8 cellular contexts compared by ENCODE assay signal in genomic region chr3:31959951-31960792, GRCh38. TPM values are rescaled to one million over a fixed set of nuclear protein-coding genes. Genes with fewer than 3 reads are reported as not detected.
DNase-seq lines count a peak whose midpoint lies in the region; ATAC-seq and TF ChIP-seq lines count a peak whose summit lies in the region.

No MANE protein-coding gene starts in this region.

- peak overlapping the region; percentile 21 for H2BK5ac ChIP-seq in H9 (ENCODE audit: insufficient read length, low read length)

- no peak overlapping the region for H2BK12ac ChIP-seq in H9 (ENCODE audit: insufficient read length, low read depth, low read length)

- peaks cover 39% of the 10 kb centered on the region; the same call in 1 of the 2 replicates for H3K79me2 ChIP-seq in H9 (ENCODE audit: insufficient read depth, low read length)

- DNase-seq in H9 (peak; percentile 41), WTC11 (ENCODE audit: low spot score) (peak; percentile 26), iPS DF 6.9 (ENCODE audit: low read depth, low spot score) (no peak), thoracic aorta (ENCODE audit: low spot score) (no peak), AG08395 (ENCODE audit: low spot score) (no peak)
- DNase-seq in T-helper 2 cell treated with Interferon-gamma antibody and Interleukin-4, amounts not matched to agents 5 μg/mL and 100 μg/mL, for 36 hours (ENCODE audit: low spot score) = no peak

- no peak overlapping the region for H2AFZ ChIP-seq in H9 (ENCODE audit: low read length)

- TF ChIP-seq CTCF in H9 (conservative IDR thresholded peaks at IDR 0.05) = no peak
- TF ChIP-seq CTCF in WTC11 (IDR thresholded peaks at IDR 0.05) = no peak
- TF ChIP-seq CTCF in thoracic aorta (IDR thresholded peaks at IDR 0.05) = no peak

- H3K18ac ChIP-seq in H9 (ENCODE audit: insufficient read length, low read depth, low read length) = peak overlapping the region; percentile 16

- CTCF ChIA-PET in WTC11 (lab: Charles Lee) = interaction anchor here (0.7 to 1.7 kb wide), 7 partner anchors 9 to 69 kb away, joined by 3 to 7 read pairs (median 3); partner anchors contain the start of genes OSBPL10 and ZNF860

- H2BK20ac ChIP-seq in H9 (ENCODE audit: low read depth, low read length, poor library complexity, severe bottlenecking) = no peak overlapping the region

- no peaks in the 10 kb centered on the region for H3K27me3 ChIP-seq in H9 (ENCODE audit: insufficient read depth, low read length)
- H3K27me3 ChIP-seq in iPS DF 6.9 (ENCODE audit: control insufficient read depth, insufficient read depth, low read length) = no peaks in the 10 kb centered on the region; the same call in 1 of the 2 replicates
- H3K27me3 ChIP-seq in thoracic aorta (replicated peaks; ENCODE audit: insufficient read depth) = no peaks in the 10 kb centered on the region

- no CpG with 5 or more reads among the region's 7 CpGs for WGBS in H9 (ENCODE audit: extremely low coverage, insufficient read length, low lambda C conversion rate)
- WGBS in iPS DF 6.9 (ENCODE audit: insufficient coverage, insufficient read length) = no CpG with 5 or more reads among the region's 7 CpGs

- peaks cover 10% of the 10 kb centered on the region for H3K9me3 ChIP-seq in H9 (ENCODE audit: control insufficient read depth, low read depth, low read length)
- H3K9me3 ChIP-seq in iPS DF 6.9 (ENCODE audit: control insufficient read depth, insufficient read depth, low read length) = no peaks in the 10 kb centered on the region
- no peaks in the 10 kb centered on the region for H3K9me3 ChIP-seq in thoracic aorta

- H3K4me1 ChIP-seq in H9 (ENCODE audit: insufficient read depth, low read length) (peaks cover 9% of the 10 kb centered on the region; the same call in 1 of the 2 replicates), iPS DF 6.9 (ENCODE audit: control insufficient read depth, insufficient read depth, low read length) (peaks cover 1% of the 10 kb centered on the region; the same call in 1 of the 2 replicates), thoracic aorta (ENCODE audit: control insufficient read depth in 1 of 2, low read depth in 2 of 2) (peaks cover 24 to 40% of the 10 kb centered on the region in 2 donors)

- H3K4ac ChIP-seq in H9 (ENCODE audit: low read depth, low read length) = no peak overlapping the region

- H3K56ac ChIP-seq in H9 (ENCODE audit: insufficient read length, low read depth, low read length) = no peak overlapping the region

- H4K91ac ChIP-seq in H9 (ENCODE audit: insufficient read length, low read depth, low read length) = no peak overlapping the region

- H3K4me3 Mint-ChIP-seq in H9 (peak overlapping the region; percentile 55 to 79), WTC11 (peak overlapping the region; percentile 75)
- no peak overlapping the region for H3K4me3 Mint-ChIP-seq in T-helper 2 cell treated with Interferon-gamma antibody and Interleukin-4, amounts not matched to agents 5 μg/mL and 100 μg/mL, for 36 hours

- peak overlapping the region; percentile 24; the same call in 1 of the 2 replicates for H3K4me3 ChIP-seq in iPS DF 6.9 (ENCODE audit: low read length)
- peak overlapping the region; percentile 64 for H3K4me3 ChIP-seq in thoracic aorta

- H3K36me3 Mint-ChIP-seq in H9 (ENCODE audit: insufficient read depth in 1 of 3, low read depth in 3 of 3) (peaks cover 16 to 21% (median 17%) of the 10 kb centered on the region in 3 experiments), WTC11 (peaks cover 20% of the 10 kb centered on the region)
- peaks cover 2% of the 10 kb centered on the region for H3K36me3 Mint-ChIP-seq in T-helper 2 cell treated with Interferon-gamma antibody and Interleukin-4, amounts not matched to agents 5 μg/mL and 100 μg/mL, for 36 hours (ENCODE audit: low read depth)

- H3K4me2 ChIP-seq in H9 (ENCODE audit: insufficient read depth, insufficient read length, low read length) = peak overlapping the region; percentile 55

- H3K79me1 ChIP-seq in H9 (ENCODE audit: insufficient read depth, low read depth, low read length, poor library complexity, severe bottlenecking) = no peaks in the 10 kb centered on the region

- H3K23ac ChIP-seq in H9 (ENCODE audit: insufficient read length, low read depth, low read length) = no peak overlapping the region

- ATAC-seq in WTC11 (peak; percentile 74), thoracic aorta (ENCODE audit: insufficient number of reproducible peaks, low FRiP score, low read depth) (peak; percentile 76), GM21447 (IDR thresholded peaks at IDR 0.05; ENCODE audit: unreplicated experiment) (no peak), GM21526 (IDR thresholded peaks at IDR 0.05; ENCODE audit: low FRiP score, unreplicated experiment) (no peak)

- no peaks in the 10 kb centered on the region for H3K27me3 Mint-ChIP-seq in H9 (ENCODE audit: low read depth)
- H3K27me3 Mint-ChIP-seq in WTC11 (ENCODE audit: low read depth) = no peaks in the 10 kb centered on the region
- no peaks in the 10 kb centered on the region for H3K27me3 Mint-ChIP-seq in T-helper 2 cell treated with Interferon-gamma antibody and Interleukin-4, amounts not matched to agents 5 μg/mL and 100 μg/mL, for 36 hours (ENCODE audit: low read depth)

- H4K5ac ChIP-seq in H9 (ENCODE audit: insufficient read length, low read depth, low read length) = no peak overlapping the region

- peak overlapping the region; percentile 94 to 100 (median 99) for H3K27ac Mint-ChIP-seq in H9
- peak overlapping the region; percentile 99 for H3K27ac Mint-ChIP-seq in WTC11
- no peak overlapping the region for H3K27ac Mint-ChIP-seq in T-helper 2 cell treated with Interferon-gamma antibody and Interleukin-4, amounts not matched to agents 5 μg/mL and 100 μg/mL, for 36 hours

- POLR2A ChIA-PET in WTC11 (lab: Charles Lee) = interaction anchor here (1.6 to 2.8 kb wide), 3 partner anchors 11 to 22 kb away, joined by 4 to 12 read pairs (median 4); partner anchors contain the start of genes OSBPL10 and ZNF860

- H3K9me3 Mint-ChIP-seq in H9 (peaks cover 11 to 16% of the 10 kb centered on the region in 2 experiments), WTC11 (peaks cover 10% of the 10 kb centered on the region)
- H3K9me3 Mint-ChIP-seq in T-helper 2 cell treated with Interferon-gamma antibody and Interleukin-4, amounts not matched to agents 5 μg/mL and 100 μg/mL, for 36 hours = peaks cover 8% of the 10 kb centered on the region

- H2BK120ac ChIP-seq in H9 (ENCODE audit: low read depth, low read length, poor library complexity, severe bottlenecking) = no peak overlapping the region

- H2BK15ac ChIP-seq in H9 (ENCODE audit: low read depth, low read length) = no peak overlapping the region

- peaks cover 53% of the 10 kb centered on the region in 2 experiments for H3K4me1 Mint-ChIP-seq in H9
- peaks cover 65% of the 10 kb centered on the region for H3K4me1 Mint-ChIP-seq in WTC11
- H3K4me1 Mint-ChIP-seq in T-helper 2 cell treated with Interferon-gamma antibody and Interleukin-4, amounts not matched to agents 5 μg/mL and 100 μg/mL, for 36 hours (ENCODE audit: low read depth) = peaks cover 5% of the 10 kb centered on the region

- H2AK5ac ChIP-seq in H9 (ENCODE audit: insufficient read length, low read length) = no peak overlapping the region

- H3K9ac ChIP-seq in H9 (ENCODE audit: extremely low read depth, insufficient read length, low read length) = peak overlapping the region; percentile 33

- H3T11ph ChIP-seq in H9 (ENCODE audit: low read length) = no peak overlapping the region

- no peak overlapping the region for H3K14ac ChIP-seq in H9 (ENCODE audit: insufficient read depth, low read length)

- peaks cover 4% of the 10 kb centered on the region for H3K23me2 ChIP-seq in H9 (ENCODE audit: insufficient read length, low read depth, low read length, poor library complexity, severe bottlenecking)

- H4K20me1 ChIP-seq in H9 (ENCODE audit: control insufficient read depth, insufficient read depth, insufficient read length) = no peaks in the 10 kb centered on the region

- H3K27ac ChIP-seq in H9 (ENCODE audit: insufficient read length, low read depth, low read length) (peak overlapping the region; percentile 94), iPS DF 6.9 (ENCODE audit: low read length) (peak overlapping the region; percentile 97), thoracic aorta (peak overlapping the region; percentile 83 to 84)

- H3K36me3 ChIP-seq in iPS DF 6.9 (ENCODE audit: control insufficient read depth, insufficient read depth, low read length) = no peaks in the 10 kb centered on the region
- no peaks in the 10 kb centered on the region for H3K36me3 ChIP-seq in thoracic aorta

- H4K8ac ChIP-seq in H9 (replicated peaks; ENCODE audit: insufficient read length, low read depth, low read length) = no peak overlapping the region

TF ChIP-seq in WTC11, 78 proteins besides CTCF, POLR2A, EP300 and RAD21 (continues in another document):
- no peak for TF ChIP-seq ATF2 (CRISPR knock-in tag; IDR thresholded peaks at IDR 0.05; ENCODE audit: borderline replicate concordance, low read depth)
- no peak for TF ChIP-seq ZNF219 (CRISPR knock-in tag; IDR thresholded peaks at IDR 0.05; ENCODE audit: borderline replicate concordance)
- TF ChIP-seq ZNF423 (CRISPR knock-in tag; IDR thresholded peaks at IDR 0.05) = peak; percentile 13; the same call in 1 of the 2 replicates
- peak; percentile 65; the same call in 1 of the 2 replicates for TF ChIP-seq TEAD1 (CRISPR knock-in tag; IDR thresholded peaks at IDR 0.05)
- TF ChIP-seq FOXK1 (CRISPR knock-in tag; IDR thresholded peaks at IDR 0.05) = 0 out of 2 replicates have a peak, but pooled peaks have one; percentile 25
- no peak for TF ChIP-seq FOXP1 (CRISPR knock-in tag; IDR thresholded peaks at IDR 0.05; ENCODE audit: borderline replicate concordance)

RNA-seq across cellular contexts. Expression of gene OSBPL10, which starts 20.9 kb away (rescaled TPM):
- total RNA-seq in H9 (2021) (42.7 and 46.7 TPM in 2 replicates), WTC11 (2021) (81.6 to 87.7 TPM (median 84.1 TPM) in 3 replicates), thoracic aorta (100 to 1,000 TPM; 108 to 153 TPM)

RNA-seq across cellular contexts. Expression of gene ZNF860, which starts 21.4 kb away (rescaled TPM):
- total RNA-seq in H9 (2021) (2.1 and 2.6 TPM in 2 replicates), WTC11 (2021) (6.4 to 6.7 TPM (median 6.5 TPM) in 3 replicates), thoracic aorta (under 1 TPM; 0.71 to 0.81 TPM)

Comparison
In these comparisons a context has a peak if more than half of its experiments do, and no peak if none do; other contexts are left out.
1. DNase-seq: peak in H9 (single experiment) and WTC11 (single experiment); none in iPS DF 6.9 (single experiment), thoracic aorta (single experiment), T-helper 2 cell treated with Interferon-gamma antibody and Interleukin-4, amounts not matched to agents 5 μg/mL and 100 μg/mL, for 36 hours (single experiment) and AG08395 (single experiment).
2. ATAC-seq: peak in WTC11 (single experiment) and thoracic aorta (single experiment); none in GM21447 (single experiment) and GM21526 (single experiment).
3. Peak in every context shown above with its lines, with median percentiles within 50 percentile points of each other: H3K27ac ChIP-seq.